Comparison of ENCODE assay signal across 15 cellular contexts in genomic region chr6:111739257-111739696, GRCh38.
A peak's percentile ranks its signal among the peaks of the same experiment; 100 is the strongest.
DNase-seq lines count a peak whose midpoint lies in the region; ATAC-seq and TF ChIP-seq lines count a peak whose summit lies in the region.
"Had no signal": no experiment of that assay in that cellular context is flagged by ENCODE, and none has a peak within 500 bp of the region (broad histone marks: within the 10 kb centered on the region; RNA-seq: fewer than 3 reads in every experiment).

No MANE protein-coding gene starts in this region.

- no peaks in the 10 kb centered on the region for H3K9me3 ChIP-seq in BE2C
- no peaks in the 10 kb centered on the region for H3K9me3 ChIP-seq in Karpas-422 (ENCODE audit: low read length)
- no peaks in the 10 kb centered on the region for H3K9me3 ChIP-seq in MM.1S (replicated peaks; ENCODE audit: insufficient read depth, low read length)
- H3K9me3 ChIP-seq: left lung had no signal

- H2AFZ ChIP-seq in Karpas-422 (ENCODE audit: low read length): no peak overlapping the region
- H2AFZ ChIP-seq in MM.1S (ENCODE audit: low read length): no peak overlapping the region
- H2AFZ ChIP-seq: parathyroid adenoma, PC-9 had no signal

- peaks cover 90 to 98% of the 10 kb centered on the region in 2 donors for H3K4me1 Mint-ChIP-seq in effector memory CD8-positive, alpha-beta T cell (ENCODE audit: low read depth in 2 of 2)

- CTCF ChIA-PET in GM10248 (lab: Yijun Ruan, JAX): interaction anchor here (0.9 to 3.2 kb wide), 3 partner anchors 13 to 17 kb away, joined by 3 to 10 read pairs (median 3); no protein-coding TSS in a partner anchor
- CTCF ChIA-PET in RWPE1 (lab: Yijun Ruan, JAX): no interaction called here

- peaks cover 70% of the 10 kb centered on the region for H3K36me3 Mint-ChIP-seq in effector memory CD8-positive, alpha-beta T cell (ENCODE audit: insufficient read depth)

- peak; percentile 98 for DNase-seq in BE2C
- DNase-seq in GM10248 (ENCODE audit: extremely low spot score): peak; percentile 18
- peak; percentile 56 for DNase-seq in Karpas-422
- DNase-seq in effector memory CD8-positive, alpha-beta T cell: no peak
- no peak for DNase-seq in MM.1S
- DNase-seq in midbrain (lab: John Stamatoyannopoulos, UW): no peak
- DNase-seq in RWPE1 (ENCODE audit: low spot score): no peak
- DNase-seq: activated CD8-positive, alpha-beta memory T cell treated with anti-CD3 and anti-CD28 coated beads, Interleukin-2, amount 50 U/mL, for 4 hours; brain microvascular endothelial cell; NCI-H2107; PC-9; T-helper 9 cell had no signal

- H3K27me3 Mint-ChIP-seq in effector memory CD8-positive, alpha-beta T cell: no peaks in the 10 kb centered on the region

- H3K27ac Mint-ChIP-seq in effector memory CD8-positive, alpha-beta T cell: peak overlapping the region; percentile 94 to 100

- H3K4me1 ChIP-seq in BE2C (peaks cover 41% of the 10 kb centered on the region), Karpas-422 (ENCODE audit: low read length) (peaks cover 97% of the 10 kb centered on the region), MM.1S (ENCODE audit: low read length) (0 out of 2 replicates have a peak, but pooled peaks cover 6% of the 10 kb centered on the region)

- H3K79me2 ChIP-seq in Karpas-422 (ENCODE audit: low read length) (peaks cover 94% of the 10 kb centered on the region), MM.1S (ENCODE audit: low read length) (no peaks in the 10 kb centered on the region)

- no peaks in the 10 kb centered on the region for H3K9me3 Mint-ChIP-seq in effector memory CD8-positive, alpha-beta T cell

- H3K36me3 ChIP-seq in BE2C (no peaks in the 10 kb centered on the region), Karpas-422 (ENCODE audit: insufficient read depth, low read length) (peaks cover 14% of the 10 kb centered on the region), MM.1S (replicated peaks; ENCODE audit: insufficient read depth, low read length) (no peaks in the 10 kb centered on the region)
- H3K36me3 ChIP-seq: brain microvascular endothelial cell, left lung had no signal

- H3K4me3 ChIP-seq in BE2C (ENCODE audit: low read depth, low read length) (no peak overlapping the region), Karpas-422 (ENCODE audit: low read length) (no peak overlapping the region), MM.1S (ENCODE audit: low read length) (no peak overlapping the region)
- H3K4me3 ChIP-seq: left lung, PC-9 had no signal

- H3K4me3 Mint-ChIP-seq in effector memory CD8-positive, alpha-beta T cell: peak overlapping the region; percentile 64 to 71

- TF ChIP-seq CTCF in BE2C (IDR thresholded peaks at IDR 0.05; ENCODE audit: low read depth, low read length) (no peak), GM10248 (IDR thresholded peaks at IDR 0.05; ENCODE audit: control extremely low read depth, extremely low read depth, low read depth, missing control alignments) (no peak), MM.1S (IDR thresholded peaks at IDR 0.05; ENCODE audit: low read length) (no peak), RWPE1 (conservative IDR thresholded peaks at IDR 0.05; ENCODE audit: low read depth) (no peak)

- peak overlapping the region; percentile 48 for H3K4me2 ChIP-seq in Karpas-422 (ENCODE audit: low read depth, low read length, poor library complexity, severe bottlenecking)
- H3K4me2 ChIP-seq in MM.1S (ENCODE audit: low read depth, low read length): no peak overlapping the region
- H3K4me2 ChIP-seq: PC-9 had no signal

- peak overlapping the region; percentile 31 for H3K9ac ChIP-seq in Karpas-422 (ENCODE audit: low read length)
- H3K9ac ChIP-seq in MM.1S (ENCODE audit: low read length): no peak overlapping the region
- H3K9ac ChIP-seq: parathyroid adenoma had no signal

- no peaks in the 10 kb centered on the region for H3K9me2 ChIP-seq in Karpas-422 (replicated peaks; ENCODE audit: insufficient read depth, low read length)
- H3K9me2 ChIP-seq in MM.1S (replicated peaks; ENCODE audit: insufficient read depth, low read length): no peaks in the 10 kb centered on the region

- H3F3A ChIP-seq in MM.1S (ENCODE audit: insufficient read depth, low read length): no peaks in the 10 kb centered on the region

- POLR2A ChIA-PET in GM10248 (lab: Yijun Ruan, JAX) (no interaction called here), RWPE1 (lab: Yijun Ruan, JAX; ENCODE audit: low non-redundant PET) (no interaction called here)

- H4K20me1 ChIP-seq in Karpas-422 (ENCODE audit: insufficient read depth, low read depth, low read length) (no peaks in the 10 kb centered on the region), MM.1S (ENCODE audit: insufficient read depth, low read length) (no peaks in the 10 kb centered on the region)

- H3K27ac ChIP-seq in Karpas-422 (ENCODE audit: low read length): peak overlapping the region; percentile 87
- H3K27ac ChIP-seq in MM.1S (ENCODE audit: low read length): no peak overlapping the region
- no peak overlapping the region for H3K27ac ChIP-seq in RWPE1
- H3K27ac ChIP-seq: brain microvascular endothelial cell, parathyroid adenoma, PC-9 had no signal

- H3K27me3 ChIP-seq in BE2C: no peaks in the 10 kb centered on the region
- H3K27me3 ChIP-seq in Karpas-422 (ENCODE audit: low read length): no peaks in the 10 kb centered on the region
- H3K27me3 ChIP-seq in MM.1S (replicated peaks; ENCODE audit: insufficient read depth, low read length): no peaks in the 10 kb centered on the region
- H3K27me3 ChIP-seq: brain microvascular endothelial cell, left lung had no signal

- no peak for ATAC-seq in effector memory CD8-positive, alpha-beta T cell (replicated peaks)
- ATAC-seq in GM19324 (IDR thresholded peaks at IDR 0.05; ENCODE audit: low FRiP score, unreplicated experiment): no peak
- ATAC-seq: left lung had no signal

Comparison
In these comparisons a context has a peak if more than half of its experiments do, and no peak if none do; other contexts are left out.
1. DNase-seq: peak in BE2C (single experiment), GM10248 (single experiment) and Karpas-422 (single experiment); none in effector memory CD8-positive, alpha-beta T cell (0 of 3), MM.1S (single experiment), midbrain (single experiment) and RWPE1 (single experiment).